Comparison of ENCODE assay signal across 8 cellular contexts in genomic region chr1:1398677-1399186, GRCh38. TPM values are rescaled to one million over a fixed set of nuclear protein-coding genes. Genes with fewer than 3 reads are reported as not detected.
A peak's percentile ranks its signal among the peaks of the same experiment; 100 is the strongest.
DNase-seq lines count a peak whose midpoint lies in the region; ATAC-seq lines count a peak whose summit lies in the region.

No MANE protein-coding gene starts in this region.

- peaks cover 38% of the 10 kb centered on the region for H3K4me1 Mint-ChIP-seq in activated T-helper 1 cell treated with anti-CD3 and anti-CD28 coated beads, Interleukin-12 subunit alpha, Interleukin-12 subunit beta, Interleukin-2, Interleukin-4 antibody, amounts not matched to agents 30 ng/mL and 10 ng/mL and 1 ng/mL, durations not matched to agents 14 hours and 24 hours and 36 hours (ENCODE audit: low read depth)

- H3K4me1 ChIP-seq in iPS DF 6.9 (ENCODE audit: control insufficient read depth, insufficient read depth, low read length): 0 out of 2 replicates have a peak, but pooled peaks cover 2% of the 10 kb centered on the region
- peaks cover 15 to 41% (median 34%) of the 10 kb centered on the region in 5 donors for H3K4me1 ChIP-seq in subcutaneous abdominal adipose tissue (ENCODE audit: control insufficient read depth in 5 of 5, insufficient read depth in 5 of 5, low read length in 5 of 5)

- no peaks in the 10 kb centered on the region for H3K27me3 Mint-ChIP-seq in activated T-helper 1 cell treated with anti-CD3 and anti-CD28 coated beads, Interleukin-12 subunit alpha, Interleukin-12 subunit beta, Interleukin-2, Interleukin-4 antibody, amounts not matched to agents 30 ng/mL and 10 ng/mL and 1 ng/mL, durations not matched to agents 14 hours and 24 hours and 36 hours (ENCODE audit: insufficient read depth)

- peak overlapping the region; percentile 95 for H3K4me3 Mint-ChIP-seq in activated T-helper 1 cell treated with anti-CD3 and anti-CD28 coated beads, Interleukin-12 subunit alpha, Interleukin-12 subunit beta, Interleukin-2, Interleukin-4 antibody, amounts not matched to agents 30 ng/mL and 10 ng/mL and 1 ng/mL, durations not matched to agents 14 hours and 24 hours and 36 hours

- DNase-seq in activated T-helper 1 cell treated with anti-CD3 and anti-CD28 coated beads, Interleukin-12 subunit alpha, Interleukin-12 subunit beta, Interleukin-2, Interleukin-4 antibody, amounts not matched to agents 30 ng/mL and 10 ng/mL and 1 ng/mL, durations not matched to agents 14 hours and 24 hours and 36 hours (ENCODE audit: low spot score): no peak
- DNase-seq in iPS DF 6.9 (ENCODE audit: low read depth, low spot score) (no peak), retina (no peak), NCI-H1092 (lab: John Stamatoyannopoulos, UW) (no peak), NCI-H1694 treated with DMSO at 0.1 percent for 48 hours (lab: John Stamatoyannopoulos, UW) (no peak)

- ATAC-seq in GM18867 (IDR thresholded peaks at IDR 0.05; ENCODE audit: unreplicated experiment) (peak; percentile 9), HG02943 (IDR thresholded peaks at IDR 0.05; ENCODE audit: low read depth, unreplicated experiment) (peak; percentile 17)

- peak overlapping the region; percentile 81 for H3K4me3 ChIP-seq in iPS DF 6.9 (ENCODE audit: low read length)
- H3K4me3 ChIP-seq in subcutaneous abdominal adipose tissue (ENCODE audit: low read depth in 1 of 5, low read length in 5 of 5): peak overlapping the region; percentile 70 to 99 (median 94)

- intact Hi-C loops in activated T-helper 1 cell treated with anti-CD3 and anti-CD28 coated beads, Interleukin-12 subunit alpha, Interleukin-12 subunit beta, Interleukin-2, Interleukin-4 antibody, amounts not matched to agents 30 ng/mL and 10 ng/mL and 1 ng/mL, durations not matched to agents 14 hours and 24 hours and 36 hours (cut with micrococcal nuclease): loop anchor here (1.0 to 5.0 kb wide), 8 partner anchors 9 to 326 kb away; partner anchors contain the start of genes ACAP3, ATAD3A, ATAD3B and AURKAIP1

- no peaks in the 10 kb centered on the region for H3K27me3 ChIP-seq in iPS DF 6.9 (ENCODE audit: control insufficient read depth, insufficient read depth, low read length)
- H3K27me3 ChIP-seq in subcutaneous abdominal adipose tissue (ENCODE audit: control insufficient read depth in 5 of 5, insufficient read depth in 4 of 5, low read length in 5 of 5): no peaks in the 10 kb centered on the region

- H3K36me3 ChIP-seq in iPS DF 6.9 (ENCODE audit: control insufficient read depth, insufficient read depth, low read length) (peaks cover 25% of the 10 kb centered on the region), subcutaneous abdominal adipose tissue (ENCODE audit: control insufficient read depth in 5 of 5, insufficient read depth in 5 of 5, low read length in 5 of 5) (peaks cover 0 to 65% (median 53%) of the 10 kb centered on the region in 5 donors)

- peak overlapping the region; percentile 26 to 96 (median 90) for H3K9ac ChIP-seq in subcutaneous abdominal adipose tissue (ENCODE audit: low read length in 5 of 5)

- H3K9me3 ChIP-seq in iPS DF 6.9 (ENCODE audit: control insufficient read depth, insufficient read depth, low read length) (no peaks in the 10 kb centered on the region), subcutaneous abdominal adipose tissue (ENCODE audit: control insufficient read depth in 5 of 5, low read length in 5 of 5) (no peaks in the 10 kb centered on the region)

- H3K36me3 Mint-ChIP-seq in activated T-helper 1 cell treated with anti-CD3 and anti-CD28 coated beads, Interleukin-12 subunit alpha, Interleukin-12 subunit beta, Interleukin-2, Interleukin-4 antibody, amounts not matched to agents 30 ng/mL and 10 ng/mL and 1 ng/mL, durations not matched to agents 14 hours and 24 hours and 36 hours (ENCODE audit: low read depth): peaks cover 48% of the 10 kb centered on the region

- H3K27ac ChIP-seq in iPS DF 6.9 (ENCODE audit: low read length): no peak overlapping the region
- H3K27ac ChIP-seq in subcutaneous abdominal adipose tissue (ENCODE audit: low read depth, low read length): peak overlapping the region; percentile 77

- WGBS in iPS DF 6.9 (ENCODE audit: insufficient coverage, insufficient read length): no CpG with 5 or more reads among the region's 54 CpGs

- H3K9me3 Mint-ChIP-seq in activated T-helper 1 cell treated with anti-CD3 and anti-CD28 coated beads, Interleukin-12 subunit alpha, Interleukin-12 subunit beta, Interleukin-2, Interleukin-4 antibody, amounts not matched to agents 30 ng/mL and 10 ng/mL and 1 ng/mL, durations not matched to agents 14 hours and 24 hours and 36 hours: no peaks in the 10 kb centered on the region

- peak overlapping the region; percentile 76 for H3K27ac Mint-ChIP-seq in activated T-helper 1 cell treated with anti-CD3 and anti-CD28 coated beads, Interleukin-12 subunit alpha, Interleukin-12 subunit beta, Interleukin-2, Interleukin-4 antibody, amounts not matched to agents 30 ng/mL and 10 ng/mL and 1 ng/mL, durations not matched to agents 14 hours and 24 hours and 36 hours

RNA-seq across cellular contexts. Expression of gene CCNL2, which starts 0.4 kb away (rescaled TPM):
- total RNA-seq in activated T-helper 1 cell treated with anti-CD3 and anti-CD28 coated beads, Interleukin-12 subunit alpha, Interleukin-12 subunit beta, Interleukin-2, Interleukin-4 antibody, amounts not matched to agents 30 ng/mL and 10 ng/mL and 1 ng/mL, durations not matched to agents 14 hours and 24 hours and 36 hours: 138 and 139 TPM in 2 replicates

RNA-seq across cellular contexts. Expression of gene MRPL20, which starts 8.4 kb away (rescaled TPM):
- total RNA-seq in activated T-helper 1 cell treated with anti-CD3 and anti-CD28 coated beads, Interleukin-12 subunit alpha, Interleukin-12 subunit beta, Interleukin-2, Interleukin-4 antibody, amounts not matched to agents 30 ng/mL and 10 ng/mL and 1 ng/mL, durations not matched to agents 14 hours and 24 hours and 36 hours: 184 and 205 TPM in 2 replicates

RNA-seq across cellular contexts. Expression of gene ANKRD65, which starts 22.3 kb away (rescaled TPM):
- total RNA-seq in activated T-helper 1 cell treated with anti-CD3 and anti-CD28 coated beads, Interleukin-12 subunit alpha, Interleukin-12 subunit beta, Interleukin-2, Interleukin-4 antibody, amounts not matched to agents 30 ng/mL and 10 ng/mL and 1 ng/mL, durations not matched to agents 14 hours and 24 hours and 36 hours: 0.10 TPM in 1 of 2 replicates, not detected in the other

RNA-seq across cellular contexts. Expression of gene AURKAIP1, which starts 23.7 kb away (rescaled TPM):
- total RNA-seq in activated T-helper 1 cell treated with anti-CD3 and anti-CD28 coated beads, Interleukin-12 subunit alpha, Interleukin-12 subunit beta, Interleukin-2, Interleukin-4 antibody, amounts not matched to agents 30 ng/mL and 10 ng/mL and 1 ng/mL, durations not matched to agents 14 hours and 24 hours and 36 hours: 147 and 148 TPM in 2 replicates

RNA-seq across cellular contexts. Expression of gene VWA1, which starts 36.8 kb away (rescaled TPM):
- total RNA-seq in activated T-helper 1 cell treated with anti-CD3 and anti-CD28 coated beads, Interleukin-12 subunit alpha, Interleukin-12 subunit beta, Interleukin-2, Interleukin-4 antibody, amounts not matched to agents 30 ng/mL and 10 ng/mL and 1 ng/mL, durations not matched to agents 14 hours and 24 hours and 36 hours: 5.5 and 5.8 TPM in 2 replicates
